ENCODE assay signal across 8 cellular contexts in genomic region chr7:141014523-141015395, GRCh38. TPM values are rescaled to one million over a fixed set of nuclear protein-coding genes. Genes with fewer than 3 reads are reported as not detected.
DNase-seq lines count a peak whose midpoint lies in the region; TF ChIP-seq lines count a peak whose summit lies in the region.

TSS of gene MRPS33 (minus strand) at chr7:141014952. CDS start at chr7:141010633, 4,319 bp downstream.

- H3K9me3 ChIP-seq in MM.1S (replicated peaks; ENCODE audit: insufficient read depth, low read length) (no peaks in the 10 kb centered on the region), neural cell (ENCODE audit: low read length) (no peaks in the 10 kb centered on the region), stomach (peaks cover 0 to 6% (median 0%) of the 10 kb centered on the region in 4 donors)

- TF ChIP-seq CTCF in MM.1S (IDR thresholded peaks at IDR 0.05; ENCODE audit: low read length) (peak; percentile 96), fibroblast of villous mesenchyme (IDR thresholded peaks at IDR 0.05; ENCODE audit: insufficient read depth, low read depth, low read length) (peak; percentile 43), neural cell (IDR thresholded peaks at IDR 0.05; ENCODE audit: poor library complexity, severe bottlenecking) (peak; percentile 99), stomach (IDR thresholded peaks at IDR 0.05) (peak in 1 of 7 experiments; percentile 51)

- peak; percentile 64 for TF ChIP-seq RAD21 in neural cell (conservative IDR thresholded peaks at IDR 0.05)

- peak within 1 kb of the TSS; percentile 91 for H3K4me2 ChIP-seq in MM.1S (ENCODE audit: low read depth, low read length)
- H3K4me2 ChIP-seq in neural cell (ENCODE audit: low read length) = peak within 1 kb of the TSS; percentile 95

- peaks cover 22% of the 10 kb centered on the region for H3F3A ChIP-seq in MM.1S (ENCODE audit: insufficient read depth, low read length)
- no peaks in the 10 kb centered on the region for H3F3A ChIP-seq in neural cell (ENCODE audit: insufficient read depth, low read length, poor library complexity, severe bottlenecking)

- TF ChIP-seq POLR2A in stomach (IDR thresholded peaks at IDR 0.05) = no peak

- intact Hi-C loops in stomach (cut with DNase I; ENCODE audit: low total_unique reads) = loop anchor here (5.0 kb wide), 1 partner anchor 202 kb away; no protein-coding TSS in a partner anchor

- peak within 1 kb of the TSS; percentile 88 for H3K4me3 ChIP-seq in MM.1S (ENCODE audit: low read length)
- peak within 1 kb of the TSS; percentile 84 for H3K4me3 ChIP-seq in fibroblast of villous mesenchyme (ENCODE audit: low read depth, low read length)
- H3K4me3 ChIP-seq in neural cell (ENCODE audit: low read length) = peak within 1 kb of the TSS; percentile 70
- peak within 1 kb of the TSS; percentile 56 to 79 (median 62) for H3K4me3 ChIP-seq in stomach

- H3K27me3 ChIP-seq in MM.1S (replicated peaks; ENCODE audit: insufficient read depth, low read length) (no peaks in the 10 kb centered on the region), neural cell (ENCODE audit: insufficient read depth, low read depth, low read length) (no peaks in the 10 kb centered on the region), stomach (no peaks in the 10 kb centered on the region)

- H2AFZ ChIP-seq in MM.1S (ENCODE audit: low read length) = peak within 1 kb of the TSS; percentile 93
- peak within 1 kb of the TSS; percentile 69 for H2AFZ ChIP-seq in neural cell (ENCODE audit: low read depth, low read length)

- H4K20me1 ChIP-seq in MM.1S (ENCODE audit: insufficient read depth, low read length) (no peaks in the 10 kb centered on the region), neural cell (ENCODE audit: insufficient read depth) (no peaks in the 10 kb centered on the region)

- H3K9me2 ChIP-seq in MM.1S (replicated peaks; ENCODE audit: insufficient read depth, low read length) = no peaks in the 10 kb centered on the region
- H3K9me2 ChIP-seq in neural cell (ENCODE audit: insufficient read depth, low read length) = no peaks in the 10 kb centered on the region

- H3K27ac ChIP-seq in MM.1S (ENCODE audit: low read length) (peak within 1 kb of the TSS; percentile 72), neural cell (ENCODE audit: low read length) (peak within 1 kb of the TSS; percentile 96), stomach (peak within 1 kb of the TSS; percentile 85 to 95 (median 90))

- H3K79me2 ChIP-seq in MM.1S (ENCODE audit: low read length) (peaks cover 31% of the 10 kb centered on the region), neural cell (replicated peaks; ENCODE audit: insufficient read depth, low read length) (peaks cover 19% of the 10 kb centered on the region)

- H3K9ac ChIP-seq in MM.1S (ENCODE audit: low read length) (peak within 1 kb of the TSS; percentile 88), neural cell (ENCODE audit: low read length) (peak within 1 kb of the TSS; percentile 81)

- DNase-seq in GF-D8 (lab: John Stamatoyannopoulos, UW) = peak; percentile 95
- DNase-seq in HCEC 1CT = peak; percentile 94
- DNase-seq in MM.1S = peak; percentile 100
- DNase-seq in SIG-M5 (lab: John Stamatoyannopoulos, UW) = peak; percentile 93
- peak; percentile 74 for DNase-seq in activated gamma-delta T cell (lab: John Stamatoyannopoulos, UW)
- DNase-seq in fibroblast of villous mesenchyme (ENCODE audit: low read depth) = peak; percentile 95
- DNase-seq in stomach = peak; percentile 94

- TF ChIP-seq EP300 in neural cell (conservative IDR thresholded peaks at IDR 0.05; ENCODE audit: poor library complexity, severe bottlenecking) = peak; percentile 73
- no peak for TF ChIP-seq EP300 in stomach (IDR thresholded peaks at IDR 0.05)

- H3K4me1 ChIP-seq in MM.1S (ENCODE audit: low read length) (peaks cover 13% of the 10 kb centered on the region), stomach (peaks cover 6 to 28% (median 16%) of the 10 kb centered on the region in 4 donors)

- WGBS in stomach, 5 donors = 0 to 2% (median 1%) methylated on average over 41 to 47 of the region's 47 CpGs

- H3K36me3 ChIP-seq in MM.1S (replicated peaks; ENCODE audit: insufficient read depth, low read length) (peaks cover 6% of the 10 kb centered on the region; the same call in 1 of the 2 replicates), neural cell (ENCODE audit: insufficient read depth, low read length) (no peaks in the 10 kb centered on the region), stomach (peaks cover 6 to 9% (median 8%) of the 10 kb centered on the region in 4 donors)

TF ChIP-seq in neural cell, 6 proteins besides CTCF, POLR2A, EP300 and RAD21:
- TF ChIP-seq REST (IDR thresholded peaks at IDR 0.05; ENCODE audit: borderline replicate concordance) (no peak), POLR2AphosphoS5 (IDR thresholded peaks at IDR 0.05) (peak; percentile 99), SMC3 (conservative IDR thresholded peaks at IDR 0.05; ENCODE audit: poor library complexity) (peak; percentile 74), MXI1 (conservative IDR thresholded peaks at IDR 0.05; ENCODE audit: poor library complexity, severe bottlenecking) (peak; percentile 98), TAF1 (IDR thresholded peaks at IDR 0.05; ENCODE audit: low read depth) (no peak), EZH2 (IDR thresholded peaks at IDR 0.05; ENCODE audit: borderline replicate concordance, insufficient read depth, low read length, poor library complexity, severe bottlenecking) (no peak)

RNA-seq across cellular contexts. Expression of gene MRPS33, which starts in this region (rescaled TPM):
- 20.0 and 20.7 TPM in 2 replicates for total RNA-seq in fibroblast of villous mesenchyme
- 68.4 and 68.5 TPM in 2 replicates for polyA plus RNA-seq in neural cell
- 20.9 and 27.4 TPM in 2 replicates for polyA minus RNA-seq in neural cell
- 10 to 100 TPM in 1 of 5 donors, 1 to 10 TPM in 2, under 1 TPM in 1, not detected in 1; 0.89 to 51.3 (median 8.5) TPM for total RNA-seq in stomach
- polyA plus RNA-seq in stomach = 10 to 100 TPM; 83.6 to 99.9 (median 85.9) TPM

Comparison
In these comparisons a context has a peak if more than half of its experiments do, and no peak if none do; other contexts are left out.
1. Peak in every context shown above with its lines: DNase-seq, H3K4me3 ChIP-seq and H3K27ac ChIP-seq.